10 cellular contexts compared by ENCODE assay signal in the genomic region with DNA sequence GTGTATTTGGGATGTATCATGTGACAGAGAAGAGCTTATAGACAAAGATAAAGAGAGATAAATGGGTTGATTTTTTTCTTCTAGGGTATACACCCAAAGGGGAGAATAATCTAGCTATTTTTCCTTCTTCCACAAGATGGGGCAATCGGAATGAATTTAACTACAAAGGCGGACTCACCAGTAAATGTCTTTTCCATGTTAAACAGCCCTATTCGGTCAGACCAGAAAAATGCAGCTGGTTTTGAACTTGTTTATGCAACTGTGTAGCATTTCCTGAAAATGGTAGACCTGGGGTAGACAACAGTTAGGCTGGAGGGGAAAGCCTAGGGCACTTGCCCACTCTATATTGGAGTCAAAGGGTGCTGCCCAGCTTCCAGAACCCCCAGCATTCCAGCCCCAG.
DNase-seq lines count a peak whose midpoint lies in the region; ATAC-seq and TF ChIP-seq lines count a peak whose summit lies in the region.
"Had no signal": no experiment of that assay in that cellular context is flagged by ENCODE, and none has a peak within 500 bp of the region (broad histone marks: within the 10 kb centered on the region; RNA-seq: fewer than 3 reads in every experiment).

No MANE protein-coding gene starts in this region.

- no peaks in the 10 kb centered on the region for H3K9me3 ChIP-seq in psoas muscle

- H3K36me3 ChIP-seq in H7 (replicated peaks; ENCODE audit: control insufficient read depth, insufficient read depth, low read length) (no peaks in the 10 kb centered on the region), psoas muscle (ENCODE audit: insufficient read depth in 1 of 2, low read depth in 1 of 2) (no peaks in the 10 kb centered on the region)

- H3K27me3 Mint-ChIP-seq in activated T-cell treated with anti-CD3 and anti-CD28 coated beads, Interleukin-2, amount 50 U/mL, for 4 hours (ENCODE audit: low read depth), result peaks cover 2% of the 10 kb centered on the region
- H3K27me3 Mint-ChIP-seq: activated B cell treated with CpG ODN at 0.5 μM for 24 hours had no signal

- WGBS in psoas muscle, 3 donors, result 11 to 18% (median 16%) methylated on average over 3 of the region's 3 CpGs

- H3K27me3 ChIP-seq in H7 (ENCODE audit: control insufficient read depth, insufficient read depth, low read length) (no peaks in the 10 kb centered on the region), psoas muscle (ENCODE audit: insufficient read depth in 3 of 3, low read length in 2 of 3) (peaks cover 0 to 3% (median 0%) of the 10 kb centered on the region in 3 donors)

- H3K9me3 Mint-ChIP-seq in activated T-cell treated with anti-CD3 and anti-CD28 coated beads, Interleukin-2, amount 50 U/mL, for 4 hours, result peaks cover 15% of the 10 kb centered on the region
- H3K9me3 Mint-ChIP-seq: stimulated activated naive CD8-positive, alpha-beta T cell treated with anti-CD3 and anti-CD28 coated beads, Interleukin-15, Interleukin-2, amounts not matched to agents 100 ng/mL and 50 ng/mL, for 24 hours had no signal

- no peak overlapping the region for H3K27ac ChIP-seq in psoas muscle

- TF ChIP-seq CTCF in epithelial cell of esophagus (IDR thresholded peaks at IDR 0.05; ENCODE audit: insufficient read depth, low read depth, low read length, missing control alignments) (peak; percentile 40), psoas muscle (IDR thresholded peaks at IDR 0.05) (peak; percentile 4)

- H3K36me3 Mint-ChIP-seq in activated T-cell treated with anti-CD3 and anti-CD28 coated beads, Interleukin-2, amount 50 U/mL, for 4 hours (ENCODE audit: insufficient read depth), result no peaks in the 10 kb centered on the region

- intact Hi-C loops in psoas muscle (cut with DNase I), result no loop called here

- no peak overlapping the region for H3K4me3 ChIP-seq in H7 (ENCODE audit: insufficient read depth, low read depth, low read length)
- no peak overlapping the region for H3K4me3 ChIP-seq in epithelial cell of esophagus (ENCODE audit: low read length)
- no peak overlapping the region for H3K4me3 ChIP-seq in psoas muscle

- no peak for ATAC-seq in psoas muscle
- ATAC-seq in activated T-cell treated with anti-CD3 and anti-CD28 coated beads, Interleukin-2, amount 50 U/mL, for 4 hours, result no peak
- ATAC-seq in GM19328 (IDR thresholded peaks at IDR 0.05; ENCODE audit: unreplicated experiment), result no peak
- ATAC-seq in GM21367 (IDR thresholded peaks at IDR 0.05; ENCODE audit: unreplicated experiment), result no peak

- DNase-seq in H7, result peak; percentile 3
- peak; percentile 38 for DNase-seq in NCI-H510A (lab: John Stamatoyannopoulos, UW)
- peak; percentile 54 for DNase-seq in epithelial cell of esophagus (ENCODE audit: low read depth)
- DNase-seq in psoas muscle, result no peak
- DNase-seq in activated T-cell treated with anti-CD3 and anti-CD28 coated beads, Interleukin-2, amount 50 U/mL, for 4 hours, result no peak
- no peak for DNase-seq in effector CD4-positive, alpha-beta T cell
- DNase-seq: activated B cell treated with CpG ODN at 0.5 μM for 24 hours had no signal

- no peaks in the 10 kb centered on the region for H3K4me1 ChIP-seq in psoas muscle

- H3K4me1 Mint-ChIP-seq in activated T-cell treated with anti-CD3 and anti-CD28 coated beads, Interleukin-2, amount 50 U/mL, for 4 hours (ENCODE audit: low read depth), result no peaks in the 10 kb centered on the region
- H3K4me1 Mint-ChIP-seq: activated B cell treated with CpG ODN at 0.5 μM for 24 hours had no signal

- no peak overlapping the region for H3K4me3 Mint-ChIP-seq in activated T-cell treated with anti-CD3 and anti-CD28 coated beads, Interleukin-2, amount 50 U/mL, for 4 hours
- H3K4me3 Mint-ChIP-seq: activated B cell treated with CpG ODN at 0.5 μM for 24 hours; stimulated activated naive CD8-positive, alpha-beta T cell treated with anti-CD3 and anti-CD28 coated beads, Interleukin-15, Interleukin-2, amounts not matched to agents 100 ng/mL and 50 ng/mL, for 24 hours had no signal

Comparison
In these comparisons a context has a peak if more than half of its experiments do, and no peak if none do; other contexts are left out.
1. DNase-seq: peak in H7 (single experiment), NCI-H510A (single experiment) and epithelial cell of esophagus (single experiment); none in psoas muscle (0 of 2), activated T-cell treated with anti-CD3 and anti-CD28 coated beads, Interleukin-2, amount 50 U/mL, for 4 hours (single experiment) and effector CD4-positive, alpha-beta T cell (single experiment).